34 cellular contexts compared by ENCODE assay signal in the genomic region with DNA sequence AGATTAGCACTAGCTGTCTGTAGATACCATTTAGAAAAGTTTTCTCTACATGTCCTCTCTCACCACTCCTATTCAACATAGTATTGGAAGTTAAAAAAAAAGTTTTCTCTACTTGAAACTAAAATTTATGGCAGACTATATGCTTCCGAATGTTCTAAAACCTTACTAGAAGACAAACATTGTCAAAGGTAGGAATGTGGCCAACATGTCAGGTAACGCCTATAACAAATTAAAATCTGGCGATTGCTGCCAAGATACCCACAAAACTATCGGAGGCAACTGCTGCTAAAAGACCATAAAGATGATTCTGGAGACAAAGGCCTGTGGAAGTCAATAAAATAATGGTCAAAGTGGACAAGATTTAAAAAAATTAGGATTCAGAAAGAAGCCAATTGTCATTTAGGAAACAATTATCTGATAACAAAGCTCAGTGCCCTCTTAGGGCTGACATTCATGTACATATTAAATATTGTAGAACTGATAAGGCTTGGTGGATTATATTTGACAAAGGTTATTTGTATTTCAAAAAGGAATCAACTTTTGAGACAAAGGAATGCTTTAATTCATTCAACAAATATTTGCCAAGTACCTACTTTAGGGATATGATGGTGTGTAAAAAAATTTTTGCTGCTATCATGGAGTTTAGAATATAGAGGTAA. TPM values are rescaled to one million over a fixed set of nuclear protein-coding genes. Genes with fewer than 3 reads are reported as not detected.
DNase-seq lines count a peak whose midpoint lies in the region; ATAC-seq and TF ChIP-seq lines count a peak whose summit lies in the region.
"Had no signal": no experiment of that assay in that cellular context is flagged by ENCODE, and none has a peak within 500 bp of the region (broad histone marks: within the 10 kb centered on the region; RNA-seq: fewer than 3 reads in every experiment).

No MANE protein-coding gene starts in this region.

- TF ChIP-seq CTCF in LNCaP clone FGC (IDR thresholded peaks at IDR 0.05; ENCODE audit: control insufficient read depth, extremely low read depth, insufficient read depth) (no peak), mucosa of descending colon (IDR thresholded peaks at IDR 0.05) (no peak), chondrocyte (IDR thresholded peaks at IDR 0.05) (no peak)

- ATAC-seq in left colon (peak; percentile 73), mucosa of descending colon (peak; percentile 70), GM18867 (IDR thresholded peaks at IDR 0.05; ENCODE audit: unreplicated experiment) (no peak)
- ATAC-seq: A549; CD8-positive, alpha-beta T cell had no signal

- no peak overlapping the region for H3K4me3 Mint-ChIP-seq in chondrocyte (ENCODE audit: unreplicated experiment)
- H3K4me3 Mint-ChIP-seq: B cell; CD14-positive monocyte; CD4-positive, alpha-beta memory T cell; CD4-positive, alpha-beta T cell; CD4-positive, CD25-positive, alpha-beta regulatory T cell; CD8-positive, alpha-beta memory T cell; CD8-positive, alpha-beta T cell had no signal

- no peaks in the 10 kb centered on the region for H3K27me3 Mint-ChIP-seq in chondrocyte (ENCODE audit: low read depth)
- H3K27me3 Mint-ChIP-seq: CD4-positive, CD25-positive, alpha-beta regulatory T cell had no signal

- H3K36me3 Mint-ChIP-seq in chondrocyte (ENCODE audit: low read depth): no peaks in the 10 kb centered on the region
- H3K36me3 Mint-ChIP-seq: CD14-positive monocyte; CD4-positive, alpha-beta memory T cell; CD4-positive, CD25-positive, alpha-beta regulatory T cell; CD8-positive, alpha-beta memory T cell; CD8-positive, alpha-beta T cell had no signal

- no peak overlapping the region for H3K27ac Mint-ChIP-seq in chondrocyte (ENCODE audit: unreplicated experiment)
- H3K27ac Mint-ChIP-seq: B cell; CD14-positive monocyte; CD4-positive, alpha-beta memory T cell; CD4-positive, alpha-beta T cell; CD4-positive, CD25-positive, alpha-beta regulatory T cell; CD8-positive, alpha-beta memory T cell; CD8-positive, alpha-beta T cell had no signal

- H3K4me1 ChIP-seq in mucosa of descending colon (ENCODE audit: low read depth): peaks cover 4% of the 10 kb centered on the region
- H3K4me1 ChIP-seq: A549; BE2C; BLaER1; BLaER1 treated with 17β-estradiol and CSF1 and Interleukin-3, amounts not matched to agents 10 nM and 100 nM; Caco-2 had no signal

- H3K4me1 Mint-ChIP-seq in chondrocyte (ENCODE audit: low read depth): peaks cover 5% of the 10 kb centered on the region
- H3K4me1 Mint-ChIP-seq: B cell; CD14-positive monocyte; CD4-positive, alpha-beta memory T cell; CD4-positive, CD25-positive, alpha-beta regulatory T cell; CD8-positive, alpha-beta memory T cell had no signal

- DNase-seq in LNCaP clone FGC (ENCODE audit: low read depth) (peak; percentile 25), left colon (no peak), mucosa of descending colon (peak in 1 of 3 donors; percentile 12), NCI-H2081 treated with DMSO at 0.1 percent for 48 hours (lab: John Stamatoyannopoulos, UW) (no peak), chondrocyte (ENCODE audit: low spot score) (no peak)
- DNase-seq: 8988T; ACHN; AML-193; BE2C; C1 segment of cervical spinal cord; Caco-2; Calu3; CD4-positive, alpha-beta memory T cell; CD4-positive, alpha-beta T cell; CD4-positive, CD25-positive, alpha-beta regulatory T cell; CD8-positive, alpha-beta memory T cell; CD8-positive, alpha-beta T cell; COR-L47; DMS 273 treated with DMSO at 0.1 percent for 48 hours; DMS153; DMS53; DMS79; DMS79 treated with DMSO at 0.1 percent for 48 hours; DND-41; EL had no signal

- no peaks in the 10 kb centered on the region for H3K9me3 ChIP-seq in mucosa of descending colon
- H3K9me3 ChIP-seq: A549; BE2C; BLaER1; BLaER1 treated with 17β-estradiol and CSF1 and Interleukin-3, amounts not matched to agents 10 nM and 100 nM; Caco-2 had no signal

- H3K36me3 ChIP-seq in mucosa of descending colon (ENCODE audit: low read depth): no peaks in the 10 kb centered on the region
- H3K36me3 ChIP-seq: BE2C; BLaER1; BLaER1 treated with 17β-estradiol and CSF1 and Interleukin-3, amounts not matched to agents 10 nM and 100 nM had no signal

- H3K9me3 Mint-ChIP-seq in chondrocyte (ENCODE audit: low read depth): no peaks in the 10 kb centered on the region
- H3K9me3 Mint-ChIP-seq: CD4-positive, alpha-beta memory T cell; CD4-positive, alpha-beta T cell; CD4-positive, CD25-positive, alpha-beta regulatory T cell; CD8-positive, alpha-beta memory T cell; CD8-positive, alpha-beta T cell had no signal

- intact Hi-C loops in left colon (cut with DNase I, micrococcal nuclease) (no loop called here), mucosa of descending colon (cut with DNase I, micrococcal nuclease) (no loop called here)

- no peak overlapping the region for H3K4me3 ChIP-seq in LNCaP clone FGC (ENCODE audit: low read depth, low read length)
- no peak overlapping the region for H3K4me3 ChIP-seq in mucosa of descending colon
- H3K4me3 ChIP-seq: A549; BLaER1; BLaER1 treated with 17β-estradiol and CSF1 and Interleukin-3, amounts not matched to agents 10 nM and 100 nM had no signal

RNA-seq across cellular contexts. Expression of a gene that starts 52.7 kb away (rescaled TPM):
- total RNA-seq in left colon (1 to 10 TPM in 1 of 2 donors, under 1 TPM in 1; 0.34 to 1.8 TPM), mucosa of descending colon (1 to 10 TPM; 1.0 to 3.6 (median 1.2) TPM), chondrocyte (20.7 to 31.7 TPM (median 21.2 TPM) in 3 replicates)
- total RNA-seq: A172, A673, Daoy had no signal

RNA-seq across cellular contexts. Expression of a gene that starts 53.1 kb away (rescaled TPM):
- total RNA-seq in left colon (100 to 1,000 TPM; 108 to 124 TPM), mucosa of descending colon (100 to 1,000 TPM in 1 of 3 donors, 10 to 100 TPM in 2; 48.3 to 134 (median 78.7) TPM), chondrocyte (3.2 to 7.5 TPM (median 3.5 TPM) in 3 replicates)
- total RNA-seq: A172, A673, Daoy had no signal
